Comparison of ENCODE assay signal across 2 cellular contexts in the genomic region with DNA sequence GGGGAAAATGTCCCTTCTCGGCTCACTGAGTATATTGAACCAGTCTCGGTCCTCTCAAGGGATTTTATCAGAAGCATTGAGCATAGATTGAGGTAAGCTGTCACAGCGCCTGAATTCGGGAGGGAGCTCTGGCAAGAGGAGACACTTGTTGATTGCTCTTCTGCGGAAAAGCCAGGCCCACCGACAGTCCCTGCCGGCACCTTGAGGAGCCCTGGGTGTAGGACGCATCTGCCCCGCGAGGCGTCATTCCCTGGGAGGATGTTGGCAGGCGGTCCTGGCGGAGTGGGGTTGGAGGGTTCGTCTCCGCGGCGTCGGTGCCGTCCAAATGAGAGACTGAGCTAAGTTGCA.
TF ChIP-seq lines count a peak whose summit lies in the region.

No MANE protein-coding gene starts in this region.

TF ChIP-seq in IMR-90, 13 proteins besides CTCF, POLR2A, EP300 and RAD21:
- TF ChIP-seq, protein P1, sequence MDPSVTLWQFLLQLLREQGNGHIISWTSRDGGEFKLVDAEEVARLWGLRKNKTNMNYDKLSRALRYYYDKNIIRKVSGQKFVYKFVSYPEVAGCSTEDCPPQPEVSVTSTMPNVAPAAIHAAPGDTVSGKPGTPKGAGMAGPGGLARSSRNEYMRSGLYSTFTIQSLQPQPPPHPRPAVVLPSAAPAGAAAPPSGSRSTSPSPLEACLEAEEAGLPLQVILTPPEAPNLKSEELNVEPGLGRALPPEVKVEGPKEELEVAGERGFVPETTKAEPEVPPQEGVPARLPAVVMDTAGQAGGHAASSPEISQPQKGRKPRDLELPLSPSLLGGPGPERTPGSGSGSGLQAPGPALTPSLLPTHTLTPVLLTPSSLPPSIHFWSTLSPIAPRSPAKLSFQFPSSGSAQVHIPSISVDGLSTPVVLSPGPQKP (IDR thresholded peaks at IDR 0.05; ENCODE audit: borderline replicate concordance, low read depth, low read length), result no peak
- TF ChIP-seq MXI1 (IDR thresholded peaks at IDR 0.05; ENCODE audit: borderline replicate concordance, low read depth, low read length), result no peak

TF ChIP-seq in HepG2, 621 proteins besides CTCF, POLR2A, EP300 and RAD21 (continues in another document):
- TF ChIP-seq NR2F1 (CRISPR knock-in tag; IDR thresholded peaks at IDR 0.05) (no peak), ZNF557 (CRISPR knock-in tag; IDR thresholded peaks at IDR 0.05) (no peak), GZF1 (CRISPR knock-in tag; IDR thresholded peaks at IDR 0.05) (0 out of 2 replicates have a peak, but pooled peaks have one; percentile 14), ZKSCAN1 (IDR thresholded peaks at IDR 0.05; ENCODE audit: low read length) (0 out of 2 replicates have a peak, but pooled peaks have one; percentile 33), ZBTB20 (CRISPR knock-in tag; IDR thresholded peaks at IDR 0.05; ENCODE audit: borderline replicate concordance, low read depth) (0 out of 2 replicates have a peak, but pooled peaks have one; percentile 18), TGIF2 (CRISPR knock-in tag; IDR thresholded peaks at IDR 0.05) (0 out of 2 replicates have a peak, but pooled peaks have one; percentile 30), ZBTB1 (CRISPR knock-in tag; IDR thresholded peaks at IDR 0.05; ENCODE audit: borderline replicate concordance) (no peak), MED1 (CRISPR knock-in tag; IDR thresholded peaks at IDR 0.05) (peak; percentile 31; the same call in 1 of the 2 replicates), ZNF343 (CRISPR knock-in tag; IDR thresholded peaks at IDR 0.05) (0 out of 2 replicates have a peak, but pooled peaks have one; percentile 6), CBX5 (CRISPR knock-in tag; IDR thresholded peaks at IDR 0.05; ENCODE audit: borderline replicate concordance) (0 out of 2 replicates have a peak, but pooled peaks have one; percentile 27), AHR (CRISPR knock-in tag; IDR thresholded peaks at IDR 0.05) (peak; percentile 84; the same call in 1 of the 2 replicates), KLF12 (CRISPR knock-in tag; IDR thresholded peaks at IDR 0.05; ENCODE audit: borderline replicate concordance) (0 out of 2 replicates have a peak, but pooled peaks have one; percentile 11), SNAPC2 (CRISPR knock-in tag; IDR thresholded peaks at IDR 0.05) (0 out of 2 replicates have a peak, but pooled peaks have one; percentile 41), ZNF792 (CRISPR knock-in tag; IDR thresholded peaks at IDR 0.05) (0 out of 2 replicates have a peak, but pooled peaks have one; percentile 24), EED (CRISPR knock-in tag; IDR thresholded peaks at IDR 0.05) (no peak), CBX2 (IDR thresholded peaks at IDR 0.05; ENCODE audit: low read depth, low read length) (no peak), CBX2 (CRISPR knock-in tag; IDR thresholded peaks at IDR 0.05; ENCODE audit: low read depth) (no peak), ZNF883 (CRISPR knock-in tag; IDR thresholded peaks at IDR 0.05; ENCODE audit: not compliant biosample characterization) (no peak), CBFB (CRISPR knock-in tag; IDR thresholded peaks at IDR 0.05) (0 out of 2 replicates have a peak, but pooled peaks have one; percentile 22), ZBTB8A (CRISPR knock-in tag; IDR thresholded peaks at IDR 0.05; ENCODE audit: borderline replicate concordance, low read depth) (0 out of 2 replicates have a peak, but pooled peaks have one; percentile 10), ZNF737 (CRISPR knock-in tag; IDR thresholded peaks at IDR 0.05; ENCODE audit: borderline replicate concordance) (0 out of 2 replicates have a peak, but pooled peaks have one; percentile 46), ZNF331 (CRISPR knock-in tag; IDR thresholded peaks at IDR 0.05) (peak; percentile 49), TOPORS (CRISPR knock-in tag; IDR thresholded peaks at IDR 0.05) (peak; percentile 10; the same call in 1 of the 2 replicates), ZNF768 (CRISPR knock-in tag; IDR thresholded peaks at IDR 0.05) (peak; percentile 46; the same call in 1 of the 2 replicates), MEIS1 (CRISPR knock-in tag; IDR thresholded peaks at IDR 0.05; ENCODE audit: borderline replicate concordance) (peak; percentile 55; the same call in 1 of the 2 replicates), ZNF160 (CRISPR knock-in tag; IDR thresholded peaks at IDR 0.05) (0 out of 2 replicates have a peak, but pooled peaks have one; percentile 28), HDAC2 (CRISPR knock-in tag; IDR thresholded peaks at IDR 0.05) (0 out of 2 replicates have a peak, but pooled peaks have one; percentile 21), ZNF292 (CRISPR knock-in tag; IDR thresholded peaks at IDR 0.05; ENCODE audit: borderline replicate concordance, low read depth) (0 out of 2 replicates have a peak, but pooled peaks have one; percentile 37), NFKB2 (CRISPR knock-in tag; IDR thresholded peaks at IDR 0.05; ENCODE audit: borderline replicate concordance) (0 out of 2 replicates have a peak, but pooled peaks have one; percentile 40)
- TF ChIP-seq, protein P2, sequence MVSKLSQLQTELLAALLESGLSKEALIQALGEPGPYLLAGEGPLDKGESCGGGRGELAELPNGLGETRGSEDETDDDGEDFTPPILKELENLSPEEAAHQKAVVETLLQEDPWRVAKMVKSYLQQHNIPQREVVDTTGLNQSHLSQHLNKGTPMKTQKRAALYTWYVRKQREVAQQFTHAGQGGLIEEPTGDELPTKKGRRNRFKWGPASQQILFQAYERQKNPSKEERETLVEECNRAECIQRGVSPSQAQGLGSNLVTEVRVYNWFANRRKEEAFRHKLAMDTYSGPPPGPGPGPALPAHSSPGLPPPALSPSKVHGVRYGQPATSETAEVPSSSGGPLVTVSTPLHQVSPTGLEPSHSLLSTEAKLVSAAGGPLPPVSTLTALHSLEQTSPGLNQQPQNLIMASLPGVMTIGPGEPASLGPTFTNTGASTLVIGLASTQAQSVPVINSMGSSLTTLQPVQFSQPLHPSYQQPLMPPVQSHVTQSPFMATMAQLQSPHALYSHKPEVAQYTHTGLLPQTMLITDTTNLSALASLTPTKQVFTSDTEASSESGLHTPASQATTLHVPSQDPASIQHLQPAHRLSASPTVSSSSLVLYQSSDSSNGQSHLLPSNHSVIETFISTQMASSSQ (IDR thresholded peaks at IDR 0.05; ENCODE audit: low read depth), result no peak
- TF ChIP-seq, protein P2 (CRISPR knock-in tag; IDR thresholded peaks at IDR 0.05; ENCODE audit: borderline replicate concordance), result 0 out of 2 replicates have a peak, but pooled peaks have one; percentile 17
- TF ChIP-seq, protein P3, sequence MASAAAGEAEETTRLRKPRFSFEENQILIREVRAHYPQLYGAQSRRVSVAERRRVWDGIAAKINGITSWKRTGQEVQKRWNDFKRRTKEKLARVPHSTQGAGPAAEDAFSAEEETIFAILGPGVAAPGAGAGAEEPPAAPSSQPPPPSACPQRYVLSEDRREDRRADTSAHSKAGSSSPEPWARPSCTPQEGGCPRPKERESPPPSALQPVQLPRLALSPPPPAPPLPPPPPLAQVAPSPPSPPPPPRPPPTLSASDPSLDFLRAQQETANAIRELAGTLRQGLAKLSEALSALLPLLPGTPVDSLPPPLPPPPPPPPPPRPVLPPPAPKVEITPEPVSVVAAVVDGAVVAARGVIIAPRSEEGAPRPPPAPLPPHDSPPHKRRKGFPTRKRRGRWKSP (CRISPR knock-in tag; IDR thresholded peaks at IDR 0.05), result 0 out of 2 replicates have a peak, but pooled peaks have one; percentile 15
- TF ChIP-seq, protein P4, sequence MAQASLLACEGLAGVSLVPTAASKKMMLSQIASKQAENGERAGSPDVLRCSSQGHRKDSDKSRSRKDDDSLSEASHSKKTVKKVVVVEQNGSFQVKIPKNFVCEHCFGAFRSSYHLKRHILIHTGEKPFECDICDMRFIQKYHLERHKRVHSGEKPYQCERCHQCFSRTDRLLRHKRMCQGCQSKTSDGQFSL (CRISPR knock-in tag; IDR thresholded peaks at IDR 0.05), result peak; percentile 16; the same call in 1 of the 2 replicates
- TF ChIP-seq, protein P5, sequence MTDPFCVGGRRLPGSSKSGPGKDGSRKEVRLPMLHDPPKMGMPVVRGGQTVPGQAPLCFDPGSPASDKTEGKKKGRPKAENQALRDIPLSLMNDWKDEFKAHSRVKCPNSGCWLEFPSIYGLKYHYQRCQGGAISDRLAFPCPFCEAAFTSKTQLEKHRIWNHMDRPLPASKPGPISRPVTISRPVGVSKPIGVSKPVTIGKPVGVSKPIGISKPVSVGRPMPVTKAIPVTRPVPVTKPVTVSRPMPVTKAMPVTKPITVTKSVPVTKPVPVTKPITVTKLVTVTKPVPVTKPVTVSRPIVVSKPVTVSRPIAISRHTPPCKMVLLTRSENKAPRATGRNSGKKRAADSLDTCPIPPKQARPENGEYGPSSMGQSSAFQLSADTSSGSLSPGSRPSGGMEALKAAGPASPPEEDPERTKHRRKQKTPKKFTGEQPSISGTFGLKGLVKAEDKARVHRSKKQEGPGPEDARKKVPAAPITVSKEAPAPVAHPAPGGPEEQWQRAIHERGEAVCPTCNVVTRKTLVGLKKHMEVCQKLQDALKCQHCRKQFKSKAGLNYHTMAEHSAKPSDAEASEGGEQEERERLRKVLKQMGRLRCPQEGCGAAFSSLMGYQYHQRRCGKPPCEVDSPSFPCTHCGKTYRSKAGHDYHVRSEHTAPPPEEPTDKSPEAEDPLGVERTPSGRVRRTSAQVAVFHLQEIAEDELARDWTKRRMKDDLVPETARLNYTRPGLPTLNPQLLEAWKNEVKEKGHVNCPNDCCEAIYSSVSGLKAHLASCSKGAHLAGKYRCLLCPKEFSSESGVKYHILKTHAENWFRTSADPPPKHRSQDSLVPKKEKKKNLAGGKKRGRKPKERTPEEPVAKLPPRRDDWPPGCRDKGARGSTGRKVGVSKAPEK (CRISPR knock-in tag; IDR thresholded peaks at IDR 0.05; ENCODE audit: borderline replicate concordance), result peak; percentile 88; the same call in 1 of the 2 replicates
- TF ChIP-seq, protein P6, sequence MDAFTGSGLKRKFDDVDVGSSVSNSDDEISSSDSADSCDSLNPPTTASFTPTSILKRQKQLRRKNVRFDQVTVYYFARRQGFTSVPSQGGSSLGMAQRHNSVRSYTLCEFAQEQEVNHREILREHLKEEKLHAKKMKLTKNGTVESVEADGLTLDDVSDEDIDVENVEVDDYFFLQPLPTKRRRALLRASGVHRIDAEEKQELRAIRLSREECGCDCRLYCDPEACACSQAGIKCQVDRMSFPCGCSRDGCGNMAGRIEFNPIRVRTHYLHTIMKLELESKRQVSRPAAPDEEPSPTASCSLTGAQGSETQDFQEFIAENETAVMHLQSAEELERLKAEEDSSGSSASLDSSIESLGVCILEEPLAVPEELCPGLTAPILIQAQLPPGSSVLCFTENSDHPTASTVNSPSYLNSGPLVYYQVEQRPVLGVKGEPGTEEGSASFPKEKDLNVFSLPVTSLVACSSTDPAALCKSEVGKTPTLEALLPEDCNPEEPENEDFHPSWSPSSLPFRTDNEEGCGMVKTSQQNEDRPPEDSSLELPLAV (CRISPR knock-in tag; conservative IDR thresholded peaks at IDR 0.05; ENCODE audit: low read depth), result no peak
- TF ChIP-seq, protein P7, sequence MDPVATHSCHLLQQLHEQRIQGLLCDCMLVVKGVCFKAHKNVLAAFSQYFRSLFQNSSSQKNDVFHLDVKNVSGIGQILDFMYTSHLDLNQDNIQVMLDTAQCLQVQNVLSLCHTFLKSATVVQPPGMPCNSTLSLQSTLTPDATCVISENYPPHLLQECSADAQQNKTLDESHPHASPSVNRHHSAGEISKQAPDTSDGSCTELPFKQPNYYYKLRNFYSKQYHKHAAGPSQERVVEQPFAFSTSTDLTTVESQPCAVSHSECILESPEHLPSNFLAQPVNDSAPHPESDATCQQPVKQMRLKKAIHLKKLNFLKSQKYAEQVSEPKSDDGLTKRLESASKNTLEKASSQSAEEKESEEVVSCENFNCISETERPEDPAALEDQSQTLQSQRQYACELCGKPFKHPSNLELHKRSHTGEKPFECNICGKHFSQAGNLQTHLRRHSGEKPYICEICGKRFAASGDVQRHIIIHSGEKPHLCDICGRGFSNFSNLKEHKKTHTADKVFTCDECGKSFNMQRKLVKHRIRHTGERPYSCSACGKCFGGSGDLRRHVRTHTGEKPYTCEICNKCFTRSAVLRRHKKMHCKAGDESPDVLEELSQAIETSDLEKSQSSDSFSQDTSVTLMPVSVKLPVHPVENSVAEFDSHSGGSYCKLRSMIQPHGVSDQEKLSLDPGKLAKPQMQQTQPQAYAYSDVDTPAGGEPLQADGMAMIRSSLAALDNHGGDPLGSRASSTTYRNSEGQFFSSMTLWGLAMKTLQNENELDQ (CRISPR knock-in tag; IDR thresholded peaks at IDR 0.05; ENCODE audit: borderline replicate concordance), result peak; percentile 59; the same call in 1 of the 2 replicates
- TF ChIP-seq, protein P8, sequence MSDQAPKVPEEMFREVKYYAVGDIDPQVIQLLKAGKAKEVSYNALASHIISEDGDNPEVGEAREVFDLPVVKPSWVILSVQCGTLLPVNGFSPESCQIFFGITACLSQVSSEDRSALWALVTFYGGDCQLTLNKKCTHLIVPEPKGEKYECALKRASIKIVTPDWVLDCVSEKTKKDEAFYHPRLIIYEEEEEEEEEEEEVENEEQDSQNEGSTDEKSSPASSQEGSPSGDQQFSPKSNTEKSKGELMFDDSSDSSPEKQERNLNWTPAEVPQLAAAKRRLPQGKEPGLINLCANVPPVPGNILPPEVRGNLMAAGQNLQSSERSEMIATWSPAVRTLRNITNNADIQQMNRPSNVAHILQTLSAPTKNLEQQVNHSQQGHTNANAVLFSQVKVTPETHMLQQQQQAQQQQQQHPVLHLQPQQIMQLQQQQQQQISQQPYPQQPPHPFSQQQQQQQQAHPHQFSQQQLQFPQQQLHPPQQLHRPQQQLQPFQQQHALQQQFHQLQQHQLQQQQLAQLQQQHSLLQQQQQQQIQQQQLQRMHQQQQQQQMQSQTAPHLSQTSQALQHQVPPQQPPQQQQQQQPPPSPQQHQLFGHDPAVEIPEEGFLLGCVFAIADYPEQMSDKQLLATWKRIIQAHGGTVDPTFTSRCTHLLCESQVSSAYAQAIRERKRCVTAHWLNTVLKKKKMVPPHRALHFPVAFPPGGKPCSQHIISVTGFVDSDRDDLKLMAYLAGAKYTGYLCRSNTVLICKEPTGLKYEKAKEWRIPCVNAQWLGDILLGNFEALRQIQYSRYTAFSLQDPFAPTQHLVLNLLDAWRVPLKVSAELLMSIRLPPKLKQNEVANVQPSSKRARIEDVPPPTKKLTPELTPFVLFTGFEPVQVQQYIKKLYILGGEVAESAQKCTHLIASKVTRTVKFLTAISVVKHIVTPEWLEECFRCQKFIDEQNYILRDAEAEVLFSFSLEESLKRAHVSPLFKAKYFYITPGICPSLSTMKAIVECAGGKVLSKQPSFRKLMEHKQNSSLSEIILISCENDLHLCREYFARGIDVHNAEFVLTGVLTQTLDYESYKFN (CRISPR knock-in tag; conservative IDR thresholded peaks at IDR 0.05), result peak; percentile 5; the same call in 1 of the 2 replicates
